In genomic region chr22:49302530-49302929, GRCh38 we compare ENCODE assay signal across 26 cellular contexts.
DNase-seq lines count a peak whose midpoint lies in the region; ATAC-seq and TF ChIP-seq lines count a peak whose summit lies in the region.
"Had no signal": no experiment of that assay in that cellular context is flagged by ENCODE, and none has a peak within 500 bp of the region (broad histone marks: within the 10 kb centered on the region; RNA-seq: fewer than 3 reads in every experiment).

No MANE protein-coding gene starts in this region.

- DNase-seq in breast epithelium (ENCODE audit: low spot score in 2 of 2): peak; percentile 4 to 25
- DNase-seq in mammary epithelial cell: no peak
- DNase-seq in activated T-helper 2 cell treated with anti-CD3 and anti-CD28 coated beads, Interferon-gamma antibody, Interleukin-2, Interleukin-4, amounts not matched to agents 10 μg/mL and 5 μg/mL and 100 μg/mL, durations not matched to agents 14 hours and 24 hours and 36 hours (ENCODE audit: low spot score): peak; percentile 1
- DNase-seq in mesenteric fat pad (ENCODE audit: low spot score): peak; percentile 53
- peak; percentile 41 for DNase-seq in upper lobe of right lung
- no peak for DNase-seq in Kasumi-1 (lab: John Stamatoyannopoulos, UW)
- DNase-seq in stimulated activated naive CD4-positive, alpha-beta T cell treated with Interleukin-2 at 50 U/mL for 16 hours (lab: John Stamatoyannopoulos, UW): no peak
- no peak for DNase-seq in T-helper 2 cell
- DNase-seq: activated CD4-positive, alpha-beta T cell treated with anti-CD3 and anti-CD28 coated beads for 36 hours; esophagus squamous epithelium; foreskin keratinocyte; GM23248; kidney glomerular epithelial cell; NCI-H1092 treated with DMSO at 0.1 percent for 48 hours; NCI-H187 treated with DMSO at 0.1 percent for 48 hours; NCI-H2171; NCI-H82; sigmoid colon; stimulated activated CD4-positive, alpha-beta T cell treated with anti-CD3 and anti-CD28 coated beads, Interleukin-4, amount 100 ng/mL, for 4 hours; substantia nigra had no signal

- H3K27me3 Mint-ChIP-seq in activated T-helper 2 cell treated with anti-CD3 and anti-CD28 coated beads, Interferon-gamma antibody, Interleukin-2, Interleukin-4, amounts not matched to agents 10 μg/mL and 5 μg/mL and 100 μg/mL, durations not matched to agents 14 hours and 24 hours and 36 hours (ENCODE audit: low read depth): no peaks in the 10 kb centered on the region

- H3K9me3 Mint-ChIP-seq in activated T-helper 2 cell treated with anti-CD3 and anti-CD28 coated beads, Interferon-gamma antibody, Interleukin-2, Interleukin-4, amounts not matched to agents 10 μg/mL and 5 μg/mL and 100 μg/mL, durations not matched to agents 14 hours and 24 hours and 36 hours: no peaks in the 10 kb centered on the region
- H3K9me3 Mint-ChIP-seq: activated T-cell treated with anti-CD3 and anti-CD28 coated beads, Interleukin-2, amount 50 U/mL, for 24 hours; IgD-negative memory B cell; neural progenitor cell; stimulated activated effector memory CD8-positive, alpha-beta T cell treated with anti-CD3 and anti-CD28 coated beads, Interleukin-12 subunit alpha, Interleukin-12 subunit beta, amount 100 ng/mL, for 72 hours; type B pancreatic cell had no signal

- CTCF ChIA-PET in mammary epithelial cell (lab: Charles Lee; ENCODE audit: low non-redundant PET): no interaction called here

- H3K27me3 ChIP-seq in breast epithelium (peaks cover 0 to 68% of the 10 kb centered on the region in 2 donors), mammary epithelial cell (ENCODE audit: insufficient read depth, low read length) (no peaks in the 10 kb centered on the region), upper lobe of right lung (peaks cover 37% of the 10 kb centered on the region)
- H3K27me3 ChIP-seq: foreskin keratinocyte, neural progenitor cell had no signal

- H4K20me1 ChIP-seq in mammary epithelial cell (ENCODE audit: insufficient read depth, low read length): no peaks in the 10 kb centered on the region

- H2AFZ ChIP-seq in mammary epithelial cell (ENCODE audit: low read depth, low read length): no peak overlapping the region
- H2AFZ ChIP-seq: GM23248, neural progenitor cell had no signal

- TF ChIP-seq CTCF in breast epithelium (IDR thresholded peaks at IDR 0.05): no peak
- no peak for TF ChIP-seq CTCF in mammary epithelial cell (conservative IDR thresholded peaks at IDR 0.05 in 1 of 2, IDR thresholded peaks at IDR 0.05 in 1 of 2; ENCODE audit: extremely low read depth in 1 of 2, insufficient read depth in 1 of 2, low read depth in 1 of 2, low read length in 2 of 2)
- TF ChIP-seq CTCF in upper lobe of right lung (IDR thresholded peaks at IDR 0.05): no peak

- no peak overlapping the region for H3K4me3 Mint-ChIP-seq in activated T-helper 2 cell treated with anti-CD3 and anti-CD28 coated beads, Interferon-gamma antibody, Interleukin-2, Interleukin-4, amounts not matched to agents 10 μg/mL and 5 μg/mL and 100 μg/mL, durations not matched to agents 14 hours and 24 hours and 36 hours (ENCODE audit: low read depth)
- H3K4me3 Mint-ChIP-seq: activated CD4-positive, alpha-beta T cell treated with anti-CD3 and anti-CD28 coated beads for 36 hours; activated T-cell treated with anti-CD3 and anti-CD28 coated beads, Interleukin-2, amount 50 U/mL, for 24 hours; IgD-negative memory B cell; neural progenitor cell; stimulated activated effector memory CD8-positive, alpha-beta T cell treated with anti-CD3 and anti-CD28 coated beads, Interleukin-12 subunit alpha, Interleukin-12 subunit beta, amount 100 ng/mL, for 72 hours; type B pancreatic cell had no signal

- in situ Hi-C loops in mammary epithelial cell (cut with MboI; ENCODE audit: low sequenced_read_pairs in 2 of 2): no loop called here

- peaks cover 0 to 3% of the 10 kb centered on the region in 2 donors for H3K9me3 ChIP-seq in breast epithelium
- peaks cover 63% of the 10 kb centered on the region for H3K9me3 ChIP-seq in mammary epithelial cell (replicated peaks; ENCODE audit: insufficient read depth, low read length)
- no peaks in the 10 kb centered on the region for H3K9me3 ChIP-seq in upper lobe of right lung
- H3K9me3 ChIP-seq: A549, esophagus squamous epithelium, sigmoid colon had no signal

- intact Hi-C loops in breast epithelium (cut with DNase I; ENCODE audit: low total_unique reads): no loop called here
- intact Hi-C loops in mammary epithelial cell (cut with micrococcal nuclease): no loop called here
- intact Hi-C loops in activated T-helper 2 cell treated with anti-CD3 and anti-CD28 coated beads, Interferon-gamma antibody, Interleukin-2, Interleukin-4, amounts not matched to agents 10 μg/mL and 5 μg/mL and 100 μg/mL, durations not matched to agents 14 hours and 24 hours and 36 hours (cut with micrococcal nuclease): no loop called here
- intact Hi-C loops in upper lobe of right lung (cut with DNase I): no loop called here

- no peaks in the 10 kb centered on the region for H3K36me3 ChIP-seq in breast epithelium
- H3K36me3 ChIP-seq in mammary epithelial cell (ENCODE audit: insufficient read depth, low read length): no peaks in the 10 kb centered on the region
- no peaks in the 10 kb centered on the region for H3K36me3 ChIP-seq in upper lobe of right lung
- H3K36me3 ChIP-seq: esophagus squamous epithelium, neural progenitor cell, sigmoid colon had no signal

- dilution Hi-C loops in mammary epithelial cell (cut with HindIII; ENCODE audit: low sequenced_read_pairs): no loop called here

- no peaks in the 10 kb centered on the region for H3K4me1 ChIP-seq in breast epithelium
- H3K4me1 ChIP-seq in mammary epithelial cell (ENCODE audit: insufficient read depth, low read length): no peaks in the 10 kb centered on the region
- H3K4me1 ChIP-seq in upper lobe of right lung: no peaks in the 10 kb centered on the region
- H3K4me1 ChIP-seq: A549, foreskin keratinocyte had no signal

- no TSS peak for BruUV-seq in mammary epithelial cell (replicated peaks; lab: Mats Ljungman, UMichigan)

- no peak overlapping the region for H3K4me3 ChIP-seq in breast epithelium
- H3K4me3 ChIP-seq in mammary epithelial cell (replicated peaks in 1 of 3; ENCODE audit: insufficient read depth in 1 of 3, low read depth in 2 of 3, low read length in 3 of 3): no peak overlapping the region
- no peak overlapping the region for H3K4me3 ChIP-seq in upper lobe of right lung
- H3K4me3 ChIP-seq: A549, esophagus squamous epithelium, GM23248, neural progenitor cell, sigmoid colon had no signal

- H3K4me1 Mint-ChIP-seq in activated T-helper 2 cell treated with anti-CD3 and anti-CD28 coated beads, Interferon-gamma antibody, Interleukin-2, Interleukin-4, amounts not matched to agents 10 μg/mL and 5 μg/mL and 100 μg/mL, durations not matched to agents 14 hours and 24 hours and 36 hours (ENCODE audit: low read depth): no peaks in the 10 kb centered on the region
- H3K4me1 Mint-ChIP-seq: activated CD4-positive, alpha-beta T cell treated with anti-CD3 and anti-CD28 coated beads for 36 hours; IgD-negative memory B cell; stimulated activated effector memory CD8-positive, alpha-beta T cell treated with anti-CD3 and anti-CD28 coated beads, Interleukin-12 subunit alpha, Interleukin-12 subunit beta, amount 100 ng/mL, for 72 hours had no signal

- no peaks in the 10 kb centered on the region for H3K36me3 Mint-ChIP-seq in activated T-helper 2 cell treated with anti-CD3 and anti-CD28 coated beads, Interferon-gamma antibody, Interleukin-2, Interleukin-4, amounts not matched to agents 10 μg/mL and 5 μg/mL and 100 μg/mL, durations not matched to agents 14 hours and 24 hours and 36 hours (ENCODE audit: low read depth)
- H3K36me3 Mint-ChIP-seq: IgD-negative memory B cell, neural progenitor cell, type B pancreatic cell had no signal

- no peaks in the 10 kb centered on the region for H3K79me2 ChIP-seq in mammary epithelial cell (ENCODE audit: insufficient read depth, low read length)

- TF ChIP-seq POLR2A in breast epithelium (IDR thresholded peaks at IDR 0.05): no peak

- no peak for ATAC-seq in upper lobe of right lung
- ATAC-seq: A549; activated CD4-positive, alpha-beta T cell treated with anti-CD3 and anti-CD28 coated beads for 36 hours; foreskin keratinocyte; stimulated activated effector memory CD8-positive, alpha-beta T cell treated with anti-CD3 and anti-CD28 coated beads, Interleukin-12 subunit alpha, Interleukin-12 subunit beta, amount 100 ng/mL, for 72 hours had no signal

- H3K9ac ChIP-seq in mammary epithelial cell (ENCODE audit: insufficient read depth, low read length): no peak overlapping the region
- H3K9ac ChIP-seq: GM23248, neural progenitor cell had no signal

- WGBS in mammary epithelial cell (ENCODE audit: low coverage, missing lambda C conversion rate): 91% methylated on average over 10 of the region's 31 CpGs

- no peak overlapping the region for H3K4me2 ChIP-seq in mammary epithelial cell (ENCODE audit: insufficient read depth, low read depth, low read length)
- H3K4me2 ChIP-seq: A549, neural progenitor cell had no signal

- H3K27ac ChIP-seq in breast epithelium: no peak overlapping the region
- H3K27ac ChIP-seq in mammary epithelial cell (ENCODE audit: insufficient read depth, low read depth, low read length): no peak overlapping the region
- no peak overlapping the region for H3K27ac ChIP-seq in upper lobe of right lung
- H3K27ac ChIP-seq: A549, esophagus squamous epithelium, foreskin keratinocyte, GM23248, neural progenitor cell, sigmoid colon had no signal

- no peak overlapping the region for H3K27ac Mint-ChIP-seq in activated T-helper 2 cell treated with anti-CD3 and anti-CD28 coated beads, Interferon-gamma antibody, Interleukin-2, Interleukin-4, amounts not matched to agents 10 μg/mL and 5 μg/mL and 100 μg/mL, durations not matched to agents 14 hours and 24 hours and 36 hours
- H3K27ac Mint-ChIP-seq: activated CD4-positive, alpha-beta T cell treated with anti-CD3 and anti-CD28 coated beads for 36 hours; activated T-cell treated with anti-CD3 and anti-CD28 coated beads, Interleukin-2, amount 50 U/mL, for 24 hours; IgD-negative memory B cell; neural progenitor cell; stimulated activated effector memory CD8-positive, alpha-beta T cell treated with anti-CD3 and anti-CD28 coated beads, Interleukin-12 subunit alpha, Interleukin-12 subunit beta, amount 100 ng/mL, for 72 hours; type B pancreatic cell had no signal

Comparison
In these comparisons a context has a peak if more than half of its experiments do, and no peak if none do; other contexts are left out.
1. DNase-seq: peak in breast epithelium (2 of 2), activated T-helper 2 cell treated with anti-CD3 and anti-CD28 coated beads, Interferon-gamma antibody, Interleukin-2, Interleukin-4, amounts not matched to agents 10 μg/mL and 5 μg/mL and 100 μg/mL, durations not matched to agents 14 hours and 24 hours and 36 hours (single experiment), mesenteric fat pad (single experiment) and upper lobe of right lung (single experiment); none in mammary epithelial cell (single experiment), Kasumi-1 (0 of 2), stimulated activated naive CD4-positive, alpha-beta T cell treated with Interleukin-2 at 50 U/mL for 16 hours (single experiment) and T-helper 2 cell (0 of 5).